ENCODE assay signal across 10 cellular contexts in the genomic region with DNA sequence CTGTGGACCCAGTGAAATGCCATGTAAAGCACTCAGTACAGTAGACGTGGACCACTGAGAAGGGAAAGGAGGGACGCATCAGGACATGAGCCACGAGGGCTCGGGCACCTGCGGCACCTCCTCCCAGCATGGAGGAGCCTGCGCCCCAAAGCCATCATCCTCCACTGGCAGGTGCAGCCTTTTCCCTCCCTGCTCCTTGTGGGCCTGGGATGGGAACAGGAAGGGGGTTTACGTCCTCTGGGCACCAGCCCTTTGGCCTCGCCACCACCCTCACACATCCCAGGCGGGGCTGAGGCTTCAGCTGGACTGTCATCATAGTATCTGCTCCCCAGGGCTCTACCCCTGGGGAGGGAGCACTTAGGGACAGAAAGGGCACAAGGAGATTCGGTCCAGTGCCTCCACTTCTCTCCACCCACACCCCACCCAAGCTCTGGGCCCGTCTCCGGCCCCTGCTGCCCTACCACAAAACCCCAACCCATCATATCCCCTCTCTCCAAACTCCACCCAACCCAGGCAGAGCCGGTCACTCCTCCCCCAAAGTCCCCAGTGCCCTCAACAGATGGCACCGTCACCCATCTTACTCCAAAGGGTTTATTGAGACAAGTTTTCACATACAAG. TPM values are rescaled to one million over a fixed set of nuclear protein-coding genes. Genes with fewer than 3 reads are reported as not detected.
A peak's percentile ranks its signal among the peaks of the same experiment; 100 is the strongest.
DNase-seq lines count a peak whose midpoint lies in the region; ATAC-seq and TF ChIP-seq lines count a peak whose summit lies in the region.
"Had no signal": no experiment of that assay in that cellular context is flagged by ENCODE, and none has a peak within 500 bp of the region (broad histone marks: within the 10 kb centered on the region; RNA-seq: fewer than 3 reads in every experiment).

No MANE protein-coding gene starts in this region.

- peak overlapping the region in 1 of 2 donors; percentile 34 for H3K9ac ChIP-seq in colonic mucosa (ENCODE audit: low read depth in 2 of 2, low read length in 2 of 2)
- no peak overlapping the region for H3K9ac ChIP-seq in mesendoderm (ENCODE audit: low read length)

- H3K79me2 ChIP-seq in mesendoderm (ENCODE audit: control insufficient read depth, insufficient read depth, low read length), result peaks cover 9% of the 10 kb centered on the region

- in situ Hi-C loops in transverse colon (cut with MboI; ENCODE audit: low pct_ligation_motif_present in 1 of 4, low pct_unique_long_range_greater_than_20kb in 1 of 4, low sequenced_read_pairs in 3 of 4), result no loop called here

- H3K27ac ChIP-seq in right cardiac atrium (ENCODE audit: low read length) (no peak overlapping the region), colonic mucosa (peak overlapping the region; percentile 79), transverse colon (peak overlapping the region; percentile 31 to 96 (median 95)), mesendoderm (ENCODE audit: low read depth, low read length) (no peak overlapping the region)

- no peak overlapping the region for H3K4ac ChIP-seq in mesendoderm (ENCODE audit: low read depth, low read length)

- no peak overlapping the region for H3K4me2 ChIP-seq in mesendoderm (ENCODE audit: low read length)

- no peak overlapping the region for H4K8ac ChIP-seq in mesendoderm (ENCODE audit: low read depth, low read length)

- no peak for TF ChIP-seq POLR2A in transverse colon (IDR thresholded peaks at IDR 0.05)

- H3K23ac ChIP-seq in mesendoderm (ENCODE audit: low read length), result no peak overlapping the region

- H3K79me1 ChIP-seq in mesendoderm (ENCODE audit: low read length), result peaks cover 5% of the 10 kb centered on the region

- intact Hi-C loops in Right ventricle myocardium inferior (cut with DNase I) (no loop called here), right cardiac atrium (cut with DNase I) (no loop called here), colonic mucosa (cut with DNase I) (no loop called here), transverse colon (cut with DNase I; ENCODE audit: low total_unique reads) (no loop called here)

- TF ChIP-seq CTCF in colonic mucosa (IDR thresholded peaks at IDR 0.05) (no peak), transverse colon (IDR thresholded peaks at IDR 0.05) (no peak)

- no peaks in the 10 kb centered on the region for H3K4me1 ChIP-seq in right cardiac atrium (ENCODE audit: control insufficient read depth, insufficient read depth, low read length)
- H3K4me1 ChIP-seq in colonic mucosa, result peaks cover 10% of the 10 kb centered on the region
- H3K4me1 ChIP-seq in transverse colon, result peaks cover 20 to 34% (median 26%) of the 10 kb centered on the region in 4 donors
- H3K4me1 ChIP-seq in mesendoderm (ENCODE audit: control insufficient read depth, low read depth, low read length), result no peaks in the 10 kb centered on the region

- H3K27me3 ChIP-seq in right cardiac atrium (ENCODE audit: control insufficient read depth, insufficient read depth), result no peaks in the 10 kb centered on the region
- no peaks in the 10 kb centered on the region for H3K27me3 ChIP-seq in colonic mucosa
- H3K27me3 ChIP-seq in transverse colon, result no peaks in the 10 kb centered on the region
- H3K27me3 ChIP-seq in mesendoderm (ENCODE audit: insufficient read depth, low read length, poor library complexity), result no peaks in the 10 kb centered on the region

- H3K18ac ChIP-seq in mesendoderm (ENCODE audit: low read length), result no peak overlapping the region

- DNase-seq in Right ventricle myocardium inferior (ENCODE audit: missing footprints) (peak; percentile 48), right cardiac atrium (no peak), colonic mucosa (no peak), transverse colon (no peak), mesendoderm (no peak), NCI-H2196 treated with DMSO at 0.1 percent for 48 hours (lab: John Stamatoyannopoulos, UW; ENCODE audit: unreplicated experiment) (no peak)
- DNase-seq: NCI-H1092 had no signal

- no peak overlapping the region for H4K5ac ChIP-seq in mesendoderm (ENCODE audit: low read length)

- H2BK5ac ChIP-seq in mesendoderm (ENCODE audit: low read length), result no peak overlapping the region

- H3K4me3 ChIP-seq in right cardiac atrium (ENCODE audit: low read length) (no peak overlapping the region), colonic mucosa (no peak overlapping the region), transverse colon (no peak overlapping the region), mesendoderm (ENCODE audit: low read length) (no peak overlapping the region)

- H2BK15ac ChIP-seq in mesendoderm (replicated peaks; ENCODE audit: low read depth), result no peak overlapping the region

- H3K9me3 ChIP-seq in right cardiac atrium (ENCODE audit: control insufficient read depth, low read length) (no peaks in the 10 kb centered on the region), colonic mucosa (no peaks in the 10 kb centered on the region), transverse colon (no peaks in the 10 kb centered on the region)

- 75% methylated on average over 14 of the region's 14 CpGs for WGBS in right cardiac atrium
- 71% methylated on average over 14 of the region's 14 CpGs; no CpG with 5 or more reads in 1 of the 2 donors for WGBS in transverse colon (ENCODE audit: low coverage in 1 of 2), 2 donors
- no CpG with 5 or more reads among the region's 14 CpGs for WGBS in mesendoderm (ENCODE audit: extremely low coverage, insufficient coverage, low lambda C conversion rate)

- H3K56ac ChIP-seq in mesendoderm (ENCODE audit: low read length), result no peak overlapping the region

- no peak for ATAC-seq in Right ventricle myocardium inferior
- no peak for ATAC-seq in right cardiac atrium
- peak; percentile 38 for ATAC-seq in HG03354 (IDR thresholded peaks at IDR 0.05; ENCODE audit: poor library complexity, severe bottlenecking, unreplicated experiment)
- no peak for ATAC-seq in HG03457 (IDR thresholded peaks at IDR 0.05; ENCODE audit: unreplicated experiment)

- H2AK5ac ChIP-seq in mesendoderm (ENCODE audit: low read length), result no peak overlapping the region

- H3K36me3 ChIP-seq in colonic mucosa (peaks cover 16% of the 10 kb centered on the region), transverse colon (peaks cover 0 to 24% (median 10%) of the 10 kb centered on the region in 4 donors), mesendoderm (ENCODE audit: control insufficient read depth, insufficient read depth, low read length) (peaks cover 15% of the 10 kb centered on the region)

- no peak for TF ChIP-seq EP300 in transverse colon (IDR thresholded peaks at IDR 0.05; ENCODE audit: low read depth)

- H2BK120ac ChIP-seq in mesendoderm (ENCODE audit: low read depth, low read length), result no peak overlapping the region

RNA-seq across cellular contexts. Expression of a gene that starts 2.1 kb away (rescaled TPM):
- total RNA-seq in Right ventricle myocardium inferior (9.6 TPM), right cardiac atrium (10 to 100 TPM; 14.2 to 16.6 (median 14.8) TPM), colonic mucosa (10 to 100 TPM; 60.9 to 61.8 TPM), transverse colon (100 to 1,000 TPM in 1 of 4 donors, 10 to 100 TPM in 3; 40.1 to 201 (median 53.5) TPM)
- polyA plus RNA-seq in right cardiac atrium, result 11.3 TPM
- 31.9 TPM for polyA plus RNA-seq in mesendoderm (2013, experiment 1 of 2)
- polyA plus RNA-seq in mesendoderm (2013, experiment 2 of 2), result 37.0 TPM

RNA-seq across cellular contexts. Expression of a gene that starts 26.8 kb away (rescaled TPM):
- total RNA-seq in Right ventricle myocardium inferior, result 16.2 TPM
- total RNA-seq in right cardiac atrium, result 10 to 100 TPM; 15.0 to 22.7 (median 21.0) TPM
- 15.9 TPM for polyA plus RNA-seq in right cardiac atrium
- total RNA-seq in colonic mucosa, result 10 to 100 TPM in 1 of 2 donors, 1 to 10 TPM in 1; 8.4 to 10.4 TPM
- total RNA-seq in transverse colon, result 10 to 100 TPM in 3 of 4 donors, 1 to 10 TPM in 1; 9.7 to 16.1 (median 11.8) TPM
- polyA plus RNA-seq in mesendoderm (2013, experiment 1 of 2), result 27.1 TPM
- polyA plus RNA-seq in mesendoderm (2013, experiment 2 of 2), result 26.5 TPM

RNA-seq across cellular contexts. Expression of a gene that starts 27.2 kb away (rescaled TPM):
- 51.4 TPM for total RNA-seq in Right ventricle myocardium inferior
- 10 to 100 TPM; 49.0 to 69.8 (median 54.7) TPM for total RNA-seq in right cardiac atrium
- polyA plus RNA-seq in right cardiac atrium, result 39.3 TPM
- 10 to 100 TPM; 56.5 to 90.0 TPM for total RNA-seq in colonic mucosa
- 100 to 1,000 TPM in 3 of 4 donors, 10 to 100 TPM in 1; 81.6 to 306 (median 174) TPM for total RNA-seq in transverse colon
- 77.7 TPM for polyA plus RNA-seq in mesendoderm (2013, experiment 1 of 2)
- 76.0 TPM for polyA plus RNA-seq in mesendoderm (2013, experiment 2 of 2)

RNA-seq across cellular contexts. Expression of a gene that starts 58.1 kb away (rescaled TPM):
- total RNA-seq in Right ventricle myocardium inferior, result 14.1 TPM
- total RNA-seq in right cardiac atrium, result 10 to 100 TPM; 24.6 to 46.5 (median 37.2) TPM
- polyA plus RNA-seq in right cardiac atrium, result 28.3 TPM
- total RNA-seq in colonic mucosa, result 1 to 10 TPM; 1.6 to 5.3 TPM
- 10 to 100 TPM in 1 of 4 donors, 1 to 10 TPM in 3; 5.3 to 27.1 (median 7.5) TPM for total RNA-seq in transverse colon
- 0.41 TPM for polyA plus RNA-seq in mesendoderm (2013, experiment 1 of 2)
- 0.42 TPM for polyA plus RNA-seq in mesendoderm (2013, experiment 2 of 2)
- total RNA-seq: renal cortical epithelial cell had no signal

Comparison
In these comparisons a context has a peak if more than half of its experiments do, and no peak if none do; other contexts are left out.
1. H3K27ac ChIP-seq: peak in colonic mucosa (single experiment) and transverse colon (4 of 4); none in right cardiac atrium (single experiment) and mesendoderm (single experiment).